ENCODE assay signal across 25 cellular contexts in the genomic region with DNA sequence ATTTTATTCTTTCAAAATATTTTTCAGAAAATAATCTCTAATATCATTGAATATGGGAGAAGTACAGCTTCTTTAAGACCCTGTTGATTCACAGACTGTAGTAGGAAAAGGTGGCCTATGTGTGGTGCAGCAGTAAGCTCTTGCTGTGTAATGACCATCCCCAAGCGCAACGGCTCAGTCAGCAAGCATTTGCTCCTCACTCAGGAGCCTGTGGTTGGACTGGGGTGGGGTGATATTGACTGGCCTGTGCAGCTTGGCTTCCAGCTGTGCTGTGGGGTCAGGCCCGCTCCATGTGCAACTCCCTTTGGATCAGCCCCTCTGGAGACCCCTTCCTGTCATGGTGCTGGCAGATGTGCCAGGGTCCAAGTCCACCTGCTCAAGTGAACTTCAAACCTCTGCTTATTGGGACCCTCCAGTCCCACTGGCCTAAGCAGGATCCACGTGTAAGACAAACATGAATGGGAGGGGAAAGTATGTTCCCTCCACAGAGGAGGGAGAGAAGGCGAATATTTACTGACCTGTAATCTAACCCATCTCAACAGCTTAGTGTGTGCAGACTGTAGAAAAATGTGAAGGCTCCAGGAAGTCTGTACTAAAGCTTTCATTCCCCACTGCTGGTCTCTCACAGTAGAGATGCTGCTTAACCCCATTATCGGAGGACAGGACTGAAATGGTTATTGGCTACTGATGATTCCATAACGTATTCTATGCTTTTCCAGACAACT.
A peak's percentile ranks its signal among the peaks of the same experiment; 100 is the strongest.
DNase-seq lines count a peak whose midpoint lies in the region; ATAC-seq and TF ChIP-seq lines count a peak whose summit lies in the region.
"Had no signal": no experiment of that assay in that cellular context is flagged by ENCODE, and none has a peak within 500 bp of the region (broad histone marks: within the 10 kb centered on the region; RNA-seq: fewer than 3 reads in every experiment).

No MANE protein-coding gene starts in this region.

- in situ Hi-C loops in T47D (cut with HindIII; ENCODE audit: low pct_unique_long_range_greater_than_20kb, low sequenced_read_pairs) = no loop called here
- in situ Hi-C loops in mammary epithelial cell (cut with MboI; ENCODE audit: low sequenced_read_pairs in 2 of 2) = no loop called here
- in situ Hi-C loops in transverse colon (cut with MboI; ENCODE audit: low pct_ligation_motif_present in 1 of 4, low pct_unique_long_range_greater_than_20kb in 1 of 4, low sequenced_read_pairs in 3 of 4) = no loop called here

- no TSS peak for BruUV-seq in mammary epithelial cell (replicated peaks; lab: Mats Ljungman, UMichigan)

- dilution Hi-C loops in mammary epithelial cell (cut with HindIII; ENCODE audit: low sequenced_read_pairs) = no loop called here

- H3K4me3 ChIP-seq in mammary epithelial cell (replicated peaks in 1 of 3; ENCODE audit: insufficient read depth in 1 of 3, low read depth in 2 of 3, low read length in 3 of 3) (no peak overlapping the region), testis (no peak overlapping the region), transverse colon (no peak overlapping the region), body of pancreas (no peak overlapping the region)
- H3K4me3 ChIP-seq: A549; BLaER1 treated with 17β-estradiol and CSF1 and Interleukin-3, amounts not matched to agents 10 nM and 100 nM; GM12878; GM23338; HAP-1 had no signal

- no peak overlapping the region for H2AFZ ChIP-seq in mammary epithelial cell (ENCODE audit: low read depth, low read length)
- H2AFZ ChIP-seq: GM23338 had no signal

- TF ChIP-seq CTCF in mammary epithelial cell (conservative IDR thresholded peaks at IDR 0.05 in 1 of 2, IDR thresholded peaks at IDR 0.05 in 1 of 2; ENCODE audit: extremely low read depth in 1 of 2, insufficient read depth in 1 of 2, low read depth in 1 of 2, low read length in 2 of 2) (no peak), glutamatergic neuron (IDR thresholded peaks at IDR 0.05; ENCODE audit: partially characterized antibody, unreplicated experiment) (no peak), omental fat pad (IDR thresholded peaks at IDR 0.05) (no peak), testis (IDR thresholded peaks at IDR 0.05) (no peak), transverse colon (IDR thresholded peaks at IDR 0.05) (no peak), body of pancreas (IDR thresholded peaks at IDR 0.05) (no peak)

- peak overlapping the region; percentile 80 for H3K27ac Mint-ChIP-seq in glutamatergic neuron (ENCODE audit: unreplicated experiment)
- H3K27ac Mint-ChIP-seq in stimulated activated naive B cell treated with anti-CD40 and anti-IgM and Interleukin-4, amounts not matched to agents 10 μg/mL and 1 μg/mL and 100 μg/mL, for 72 hours = no peak overlapping the region
- H3K27ac Mint-ChIP-seq: CD14-positive monocyte; CD4-positive, alpha-beta T cell; GM23338; HFFc6 had no signal

- H3K4me1 ChIP-seq in mammary epithelial cell (ENCODE audit: insufficient read depth, low read length) = no peaks in the 10 kb centered on the region
- H3K4me1 ChIP-seq in testis = peaks cover 7% of the 10 kb centered on the region
- no peaks in the 10 kb centered on the region for H3K4me1 ChIP-seq in transverse colon
- H3K4me1 ChIP-seq in body of pancreas = no peaks in the 10 kb centered on the region
- H3K4me1 ChIP-seq: A549 had no signal

- no peak for TF ChIP-seq EP300 in transverse colon (IDR thresholded peaks at IDR 0.05; ENCODE audit: low read depth)

- intact Hi-C loops in mammary epithelial cell (cut with micrococcal nuclease) = no loop called here
- intact Hi-C loops in testis (cut with DNase I; ENCODE audit: low total_unique reads) = no loop called here
- intact Hi-C loops in transverse colon (cut with DNase I; ENCODE audit: low total_unique reads) = no loop called here
- intact Hi-C loops in body of pancreas (cut with DNase I) = no loop called here

- H3K9me3 ChIP-seq in mammary epithelial cell (replicated peaks; ENCODE audit: insufficient read depth, low read length) = peaks cover 12% of the 10 kb centered on the region
- no peaks in the 10 kb centered on the region for H3K9me3 ChIP-seq in testis
- H3K9me3 ChIP-seq in transverse colon = no peaks in the 10 kb centered on the region
- no peaks in the 10 kb centered on the region for H3K9me3 ChIP-seq in body of pancreas
- H3K9me3 ChIP-seq: A549; BE2C; BLaER1 treated with 17β-estradiol and CSF1 and Interleukin-3, amounts not matched to agents 10 nM and 100 nM; HAP-1 had no signal

- H3K4me1 Mint-ChIP-seq in glutamatergic neuron (ENCODE audit: low read depth, unreplicated experiment) = peaks cover 69% of the 10 kb centered on the region
- no peaks in the 10 kb centered on the region for H3K4me1 Mint-ChIP-seq in stimulated activated naive B cell treated with anti-CD40 and anti-IgM and Interleukin-4, amounts not matched to agents 10 μg/mL and 1 μg/mL and 100 μg/mL, for 72 hours
- H3K4me1 Mint-ChIP-seq: CD14-positive monocyte had no signal

- peaks cover 24% of the 10 kb centered on the region for H3K9me3 Mint-ChIP-seq in glutamatergic neuron (ENCODE audit: unreplicated experiment)
- peaks cover 0 to 1% of the 10 kb centered on the region in 2 donors for H3K9me3 Mint-ChIP-seq in stimulated activated naive B cell treated with anti-CD40 and anti-IgM and Interleukin-4, amounts not matched to agents 10 μg/mL and 1 μg/mL and 100 μg/mL, for 72 hours
- H3K9me3 Mint-ChIP-seq: CD4-positive, alpha-beta T cell; CD8-positive, alpha-beta memory T cell had no signal

- CTCF ChIA-PET in mammary epithelial cell (lab: Charles Lee; ENCODE audit: low non-redundant PET) = no interaction called here

- H3K9ac ChIP-seq in mammary epithelial cell (ENCODE audit: insufficient read depth, low read length) = no peak overlapping the region
- H3K9ac ChIP-seq: BLaER1 treated with 17β-estradiol and CSF1 and Interleukin-3, amounts not matched to agents 10 nM and 100 nM had no signal

- peaks cover 5% of the 10 kb centered on the region for H3K36me3 Mint-ChIP-seq in glutamatergic neuron (ENCODE audit: unreplicated experiment)
- no peaks in the 10 kb centered on the region for H3K36me3 Mint-ChIP-seq in stimulated activated naive B cell treated with anti-CD40 and anti-IgM and Interleukin-4, amounts not matched to agents 10 μg/mL and 1 μg/mL and 100 μg/mL, for 72 hours
- H3K36me3 Mint-ChIP-seq: CD14-positive monocyte; CD8-positive, alpha-beta memory T cell had no signal

- peaks cover 12% of the 10 kb centered on the region for H3K27me3 Mint-ChIP-seq in glutamatergic neuron (ENCODE audit: unreplicated experiment)
- H3K27me3 Mint-ChIP-seq in stimulated activated naive B cell treated with anti-CD40 and anti-IgM and Interleukin-4, amounts not matched to agents 10 μg/mL and 1 μg/mL and 100 μg/mL, for 72 hours = peaks cover 36 to 53% of the 10 kb centered on the region in 2 donors

- peak; percentile 19 for ATAC-seq in omental fat pad (ENCODE audit: low FRiP score)
- no peak for ATAC-seq in stimulated activated naive B cell treated with anti-CD40 and anti-IgM and Interleukin-4, amounts not matched to agents 10 μg/mL and 1 μg/mL and 100 μg/mL, for 72 hours (replicated peaks)
- no peak for ATAC-seq in body of pancreas
- ATAC-seq: A549, GM12878, GM23338 had no signal

- DNase-seq in T47D (ENCODE audit: low read depth in 1 of 2, low spot score in 1 of 2) = peak; percentile 54 to 83
- DNase-seq in mammary epithelial cell = no peak
- no peak for DNase-seq in glutamatergic neuron
- DNase-seq in omental fat pad (ENCODE audit: low spot score) = no peak
- DNase-seq in testis = peak; percentile 9
- DNase-seq in transverse colon = no peak
- DNase-seq in stimulated activated naive B cell treated with anti-CD40 and anti-IgM and Interleukin-4, amounts not matched to agents 10 μg/mL and 1 μg/mL and 100 μg/mL, for 72 hours = no peak
- DNase-seq in body of pancreas = no peak
- DNase-seq: 8988T; ACHN; AML-193; BE2C; CD4-positive, alpha-beta T cell; CD8-positive, alpha-beta memory T cell; DMS 273 treated with DMSO at 0.1 percent for 48 hours; DMS79; EL; GDM1; HFFc6 had no signal

- TF ChIP-seq POLR2A in testis (IDR thresholded peaks at IDR 0.05) = no peak
- TF ChIP-seq POLR2A in transverse colon (IDR thresholded peaks at IDR 0.05) = no peak
- TF ChIP-seq POLR2A in body of pancreas (IDR thresholded peaks at IDR 0.05) = no peak

- WGBS in mammary epithelial cell (ENCODE audit: low coverage, missing lambda C conversion rate) = 58% methylated on average over 4 of the region's 7 CpGs
- 88 to 92% methylated on average over 6 to 7 of the region's 7 CpGs for WGBS in testis, 2 donors
- WGBS in transverse colon (ENCODE audit: low coverage in 1 of 2), 2 donors = 88 to 90% methylated on average over 2 to 7 of the region's 7 CpGs
- 82 to 83% methylated on average over 7 of the region's 7 CpGs for WGBS in body of pancreas, 2 donors

- H3K36me3 ChIP-seq in mammary epithelial cell (ENCODE audit: insufficient read depth, low read length) (no peaks in the 10 kb centered on the region), testis (ENCODE audit: low read depth, missing control alignments) (no peaks in the 10 kb centered on the region), transverse colon (no peaks in the 10 kb centered on the region), body of pancreas (replicated peaks in 1 of 2; ENCODE audit: insufficient read depth in 1 of 2, low read depth in 2 of 2) (no peaks in the 10 kb centered on the region)
- H3K36me3 ChIP-seq: BE2C; BLaER1 treated with 17β-estradiol and CSF1 and Interleukin-3, amounts not matched to agents 10 nM and 100 nM; HAP-1 had no signal

- no peaks in the 10 kb centered on the region for H3K79me2 ChIP-seq in mammary epithelial cell (ENCODE audit: insufficient read depth, low read length)

- no peak overlapping the region for H3K4me2 ChIP-seq in mammary epithelial cell (ENCODE audit: insufficient read depth, low read depth, low read length)
- H3K4me2 ChIP-seq: A549; BLaER1 treated with 17β-estradiol and CSF1 and Interleukin-3, amounts not matched to agents 10 nM and 100 nM; GM23338 had no signal

- no peak overlapping the region for H3K4me3 Mint-ChIP-seq in glutamatergic neuron (ENCODE audit: unreplicated experiment)
- H3K4me3 Mint-ChIP-seq in stimulated activated naive B cell treated with anti-CD40 and anti-IgM and Interleukin-4, amounts not matched to agents 10 μg/mL and 1 μg/mL and 100 μg/mL, for 72 hours = no peak overlapping the region
- H3K4me3 Mint-ChIP-seq: CD14-positive monocyte; CD4-positive, alpha-beta T cell; CD8-positive, alpha-beta memory T cell; GM23338; HFFc6 had no signal

- H4K20me1 ChIP-seq in mammary epithelial cell (ENCODE audit: insufficient read depth, low read length) = no peaks in the 10 kb centered on the region
- H4K20me1 ChIP-seq: BLaER1 treated with 17β-estradiol and CSF1 and Interleukin-3, amounts not matched to agents 10 nM and 100 nM had no signal

- no peaks in the 10 kb centered on the region for H3K27me3 ChIP-seq in mammary epithelial cell (ENCODE audit: insufficient read depth, low read length)
- no peaks in the 10 kb centered on the region for H3K27me3 ChIP-seq in testis
- H3K27me3 ChIP-seq in transverse colon = peaks cover 4% of the 10 kb centered on the region
- H3K27me3 ChIP-seq in body of pancreas = peaks cover 0 to 4% of the 10 kb centered on the region in 2 donors
- H3K27me3 ChIP-seq: BE2C; BLaER1 treated with 17β-estradiol and CSF1 and Interleukin-3, amounts not matched to agents 10 nM and 100 nM had no signal

- H3K27ac ChIP-seq in mammary epithelial cell (ENCODE audit: insufficient read depth, low read depth, low read length) (no peak overlapping the region), testis (no peak overlapping the region), transverse colon (no peak overlapping the region), body of pancreas (no peak overlapping the region)
- H3K27ac ChIP-seq: A549; BLaER1 treated with 17β-estradiol and CSF1 and Interleukin-3, amounts not matched to agents 10 nM and 100 nM had no signal

Comparison
In these comparisons a context has a peak if more than half of its experiments do, and no peak if none do; other contexts are left out.
1. DNase-seq: peak in T47D (2 of 2) and testis (single experiment); none in mammary epithelial cell (single experiment), glutamatergic neuron (single experiment), omental fat pad (single experiment), transverse colon (single experiment), stimulated activated naive B cell treated with anti-CD40 and anti-IgM and Interleukin-4, amounts not matched to agents 10 μg/mL and 1 μg/mL and 100 μg/mL, for 72 hours (single experiment) and body of pancreas (0 of 4).